10 cellular contexts compared by ENCODE assay signal in genomic region chrX:57817302-57817701, GRCh38.
DNase-seq lines count a peak whose midpoint lies in the region; ATAC-seq and TF ChIP-seq lines count a peak whose summit lies in the region.
"Had no signal": no experiment of that assay in that cellular context is flagged by ENCODE, and none has a peak within 500 bp of the region (broad histone marks: within the 10 kb centered on the region; RNA-seq: fewer than 3 reads in every experiment).

No MANE protein-coding gene starts in this region.

- no peaks in the 10 kb centered on the region; the same call in 1 of the 2 replicates for H3K27me3 ChIP-seq in SK-N-SH (ENCODE audit: insufficient read depth)
- no peaks in the 10 kb centered on the region for H3K27me3 ChIP-seq in CD8-positive, alpha-beta T cell (ENCODE audit: insufficient read depth, low read length)

- H3K9me3 Mint-ChIP-seq in CD8-positive, alpha-beta T cell: no peaks in the 10 kb centered on the region
- H3K9me3 Mint-ChIP-seq: CD4-positive, alpha-beta T cell had no signal

- no peaks in the 10 kb centered on the region for H3F3A ChIP-seq in SK-N-SH (replicated peaks; ENCODE audit: insufficient read depth)

- DNase-seq in SK-N-SH (no peak), MV-4-11 (lab: John Stamatoyannopoulos, UW) (peak; percentile 0), choroid plexus epithelial cell (ENCODE audit: low read depth) (peak; percentile 8), retinal pigment epithelial cell (ENCODE audit: low read depth) (no peak), NCI-H2029 (lab: John Stamatoyannopoulos, UW) (no peak), middle frontal gyrus (ENCODE audit: extremely low spot score, low spot score) (no peak)
- no peak for DNase-seq in CD8-positive, alpha-beta T cell
- DNase-seq: CD4-positive, alpha-beta T cell had no signal

- H3K79me2 ChIP-seq in SK-N-SH (ENCODE audit: insufficient read depth): no peaks in the 10 kb centered on the region

- WGBS in SK-N-SH (ENCODE audit: low lambda C conversion rate): 0% methylated on average over 2 of the region's 2 CpGs

- H3K27ac ChIP-seq in SK-N-SH (ENCODE audit: low read depth in 2 of 2, low read length in 1 of 2): no peak overlapping the region
- no peak overlapping the region for H3K27ac ChIP-seq in CD8-positive, alpha-beta T cell (ENCODE audit: low read depth, low read length)

- H4K20me1 ChIP-seq in SK-N-SH (ENCODE audit: insufficient read depth): no peaks in the 10 kb centered on the region

- TF ChIP-seq EP300 in SK-N-SH (IDR thresholded peaks at IDR 0.05; ENCODE audit: borderline replicate concordance in 1 of 2, low read depth in 1 of 2, low read length in 1 of 2): no peak

- H2AFZ ChIP-seq in SK-N-SH (ENCODE audit: low read depth): no peak overlapping the region

- H3K4me1 ChIP-seq in SK-N-SH (ENCODE audit: control insufficient read depth in 1 of 2, insufficient read depth in 2 of 2, low read depth in 1 of 2, low read length in 1 of 2): no peaks in the 10 kb centered on the region; a peak in 1 of 4 replicates
- H3K4me1 ChIP-seq in CD8-positive, alpha-beta T cell (ENCODE audit: insufficient read depth, low read length): no peaks in the 10 kb centered on the region

- no peak overlapping the region for H3K4me3 Mint-ChIP-seq in CD8-positive, alpha-beta T cell
- H3K4me3 Mint-ChIP-seq: CD4-positive, alpha-beta T cell; central memory CD8-positive, alpha-beta T cell had no signal

- intact Hi-C loops in CD8-positive, alpha-beta T cell (cut with DNase I, micrococcal nuclease): loop anchor here in 1 of 2 experiments (1.0 kb wide), 1 partner anchor 102 kb away; no protein-coding TSS in a partner anchor

- no peak for ATAC-seq in SK-N-SH treated with all-trans-retinoic acid at 6 μM for 48 hours
- no peak for ATAC-seq in CD8-positive, alpha-beta T cell

- POLR2A ChIA-PET in SK-N-SH (lab: Yijun Ruan, JAX): no interaction called here
- POLR2A ChIA-PET in CD8-positive, alpha-beta T cell (lab: Charles Lee): no interaction called here

- no peaks in the 10 kb centered on the region for H3K36me3 ChIP-seq in SK-N-SH (replicated peaks in 1 of 2; ENCODE audit: control insufficient read depth in 1 of 2, insufficient read depth in 2 of 2, low read length in 1 of 2)
- no peaks in the 10 kb centered on the region for H3K36me3 ChIP-seq in CD8-positive, alpha-beta T cell (ENCODE audit: insufficient read depth, low read length)

- no peaks in the 10 kb centered on the region for H3K9me2 ChIP-seq in SK-N-SH

- H3K9ac ChIP-seq in SK-N-SH: no peak overlapping the region

- TF ChIP-seq RAD21 in SK-N-SH (IDR thresholded peaks at IDR 0.05; ENCODE audit: low read length): peak; percentile 38

- H3K4me3 ChIP-seq in SK-N-SH (ENCODE audit: low read depth in 2 of 2, low read length in 1 of 2): no peak overlapping the region
- H3K4me3 ChIP-seq in choroid plexus epithelial cell (ENCODE audit: low read depth, low read length): no peak overlapping the region
- H3K4me3 ChIP-seq in retinal pigment epithelial cell (ENCODE audit: low read length): no peak overlapping the region
- H3K4me3 ChIP-seq in CD8-positive, alpha-beta T cell (ENCODE audit: low read depth, low read length): no peak overlapping the region

- peaks cover 2% of the 10 kb centered on the region for H3K4me1 Mint-ChIP-seq in CD8-positive, alpha-beta T cell (ENCODE audit: low read depth)

- H3K36me3 Mint-ChIP-seq in CD8-positive, alpha-beta T cell: no peaks in the 10 kb centered on the region

- CTCF ChIA-PET in SK-N-SH (lab: Yijun Ruan, JAX): interaction anchor here (0.6 to 1.0 kb wide), 2 partner anchors 15 to 247 kb away, joined by 3 read pairs; no protein-coding TSS in a partner anchor
- CTCF ChIA-PET in CD8-positive, alpha-beta T cell (lab: Charles Lee): no interaction called here

- peak; percentile 63 for TF ChIP-seq CTCF in SK-N-SH (IDR thresholded peaks at IDR 0.05)
- peak; percentile 35 for TF ChIP-seq CTCF in choroid plexus epithelial cell (conservative IDR thresholded peaks at IDR 0.05; ENCODE audit: low read depth, low read length)
- TF ChIP-seq CTCF in retinal pigment epithelial cell (conservative IDR thresholded peaks at IDR 0.05; ENCODE audit: low read depth, low read length): peak; percentile 27
- TF ChIP-seq CTCF in CD8-positive, alpha-beta T cell (IDR thresholded peaks at IDR 0.05): no peak

- H3K9me3 ChIP-seq in SK-N-SH: no peaks in the 10 kb centered on the region
- no peaks in the 10 kb centered on the region for H3K9me3 ChIP-seq in CD8-positive, alpha-beta T cell (ENCODE audit: low read length)

- no peak overlapping the region for H3K4me2 ChIP-seq in SK-N-SH

- no peak overlapping the region for H3K27ac Mint-ChIP-seq in CD8-positive, alpha-beta T cell
- H3K27ac Mint-ChIP-seq: CD4-positive, alpha-beta T cell had no signal

- H3K27me3 Mint-ChIP-seq in CD8-positive, alpha-beta T cell (ENCODE audit: low read depth): peaks cover 3% of the 10 kb centered on the region
- H3K27me3 Mint-ChIP-seq: CD4-positive, alpha-beta T cell had no signal

TF ChIP-seq in SK-N-SH, 30 proteins besides CTCF, POLR2A, EP300 and RAD21:
- TF ChIP-seq SMC3 (IDR thresholded peaks at IDR 0.05; ENCODE audit: low read depth, low read length): peak; percentile 35
- TF ChIP-seq TAF1 (IDR thresholded peaks at IDR 0.05; ENCODE audit: borderline replicate concordance, low read depth, low read length): no peak
- TF ChIP-seq FOXJ3 (CRISPR knock-in tag; IDR thresholded peaks at IDR 0.05): no peak
- TF ChIP-seq JUND (IDR thresholded peaks at IDR 0.05): no peak
- no peak for TF ChIP-seq SIN3A (IDR thresholded peaks at IDR 0.05; ENCODE audit: borderline replicate concordance, low read depth, low read length)
- TF ChIP-seq TEAD4 (IDR thresholded peaks at IDR 0.05; ENCODE audit: borderline replicate concordance, insufficient read depth): no peak

TF ChIP-seq in SK-N-SH treated with all-trans-retinoic acid at 6 μM for 48 hours, 23 proteins besides CTCF, POLR2A, EP300 and RAD21 (continues in another document):
- no peak for TF ChIP-seq ZNF565 (CRISPR knock-in tag; conservative IDR thresholded peaks at IDR 0.05; ENCODE audit: low read depth)
- no peak for TF ChIP-seq RARB (CRISPR knock-in tag; IDR thresholded peaks at IDR 0.05)
- TF ChIP-seq CREB5 (CRISPR knock-in tag; IDR thresholded peaks at IDR 0.05; ENCODE audit: low read depth): no peak
- TF ChIP-seq SNAI2 (CRISPR knock-in tag; IDR thresholded peaks at IDR 0.05): no peak
- TF ChIP-seq TOX (CRISPR knock-in tag; IDR thresholded peaks at IDR 0.05; ENCODE audit: borderline replicate concordance): no peak
- no peak for TF ChIP-seq ISL1 (CRISPR knock-in tag; IDR thresholded peaks at IDR 0.05)
- no peak for TF ChIP-seq GLIS3 (CRISPR knock-in tag; IDR thresholded peaks at IDR 0.05)
- TF ChIP-seq PPARA (CRISPR knock-in tag; IDR thresholded peaks at IDR 0.05; ENCODE audit: borderline replicate concordance): no peak
- no peak for TF ChIP-seq OSR1 (CRISPR knock-in tag; IDR thresholded peaks at IDR 0.05)
- TF ChIP-seq ZFP30 (CRISPR knock-in tag; IDR thresholded peaks at IDR 0.05): no peak
- TF ChIP-seq ZFP3 (CRISPR knock-in tag; IDR thresholded peaks at IDR 0.05): no peak
- TF ChIP-seq ESRRG (CRISPR knock-in tag; IDR thresholded peaks at IDR 0.05): no peak
- no peak for TF ChIP-seq TSHZ2 (CRISPR knock-in tag; IDR thresholded peaks at IDR 0.05)
- TF ChIP-seq ZC3H10 (CRISPR knock-in tag; IDR thresholded peaks at IDR 0.05): no peak
- TF ChIP-seq CSDC2 (CRISPR knock-in tag; IDR thresholded peaks at IDR 0.05): no peak
- no peak for TF ChIP-seq ZNF8 (CRISPR knock-in tag; IDR thresholded peaks at IDR 0.05)
- TF ChIP-seq BACH2 (CRISPR knock-in tag; IDR thresholded peaks at IDR 0.05; ENCODE audit: borderline replicate concordance): no peak
- no peak for TF ChIP-seq TCF4 (CRISPR knock-in tag; IDR thresholded peaks at IDR 0.05; ENCODE audit: borderline replicate concordance)

Comparison
In these comparisons a context has a peak if more than half of its experiments do, and no peak if none do; other contexts are left out.
1. DNase-seq: peak in MV-4-11 (single experiment) and choroid plexus epithelial cell (single experiment); none in SK-N-SH (single experiment), retinal pigment epithelial cell (single experiment), NCI-H2029 (single experiment), CD8-positive, alpha-beta T cell (0 of 7) and middle frontal gyrus (single experiment).